8 cellular contexts compared by ENCODE assay signal in genomic region chr2:208025814-208026184, GRCh38. TPM values are rescaled to one million over a fixed set of nuclear protein-coding genes. Genes with fewer than 3 reads are reported as not detected.
DNase-seq lines count a peak whose midpoint lies in the region; ATAC-seq and TF ChIP-seq lines count a peak whose summit lies in the region.

No MANE protein-coding gene starts in this region.

- ATAC-seq in GM19035 (IDR thresholded peaks at IDR 0.05; ENCODE audit: unreplicated experiment) (peak; percentile 16), HG03095 (IDR thresholded peaks at IDR 0.05; ENCODE audit: unreplicated experiment) (peak; percentile 9), natural killer cell (peak in 2 of 3 donors; percentile 3 to 15), upper lobe of left lung (ENCODE audit: low FRiP score in 2 of 2) (peak in 1 of 2 donors; percentile 13)
- peak; percentile 60 for ATAC-seq in activated CD4-positive, alpha-beta T cell treated with anti-CD3 and anti-CD28 coated beads for 36 hours

- H3K9me3 ChIP-seq in upper lobe of left lung = no peaks in the 10 kb centered on the region

- intact Hi-C loops in activated CD4-positive, alpha-beta T cell treated with anti-CD3 and anti-CD28 coated beads for 36 hours (cut with DNase I, micrococcal nuclease) = loop anchor here (1.0 to 10.0 kb wide), 7 partner anchors 241 to 498 kb away; partner anchors contain the start of genes METTL21A (in 2 of the 2), CCNYL1 (in 1 of the 2), CREB1 (in 1 of the 2) and PIKFYVE (in 1 of the 2)
- intact Hi-C loops in natural killer cell (cut with micrococcal nuclease) = no loop called here

- H3K36me3 ChIP-seq in upper lobe of left lung = peaks cover 0 to under 1% (median 0%) of the 10 kb centered on the region in 4 donors

- H3K9me3 Mint-ChIP-seq in activated CD4-positive, alpha-beta T cell treated with anti-CD3 and anti-CD28 coated beads for 36 hours (ENCODE audit: low read depth) = no peaks in the 10 kb centered on the region
- H3K9me3 Mint-ChIP-seq in natural killer cell = no peaks in the 10 kb centered on the region

- peak; percentile 61 for DNase-seq in activated CD4-positive, alpha-beta T cell treated with anti-CD3 and anti-CD28 coated beads for 36 hours
- DNase-seq in ecto neural progenitor cell (ENCODE audit: low spot score) (peak; percentile 53), natural killer cell (no peak), upper lobe of left lung (no peak), AML-193 (lab: John Stamatoyannopoulos, UW) (no peak), KG1 (lab: John Stamatoyannopoulos, UW) (no peak)

- H3K4me1 Mint-ChIP-seq in activated CD4-positive, alpha-beta T cell treated with anti-CD3 and anti-CD28 coated beads for 36 hours = peaks cover 12% of the 10 kb centered on the region
- peaks cover 17 to 22% of the 10 kb centered on the region in 2 donors for H3K4me1 Mint-ChIP-seq in natural killer cell

- POLR2A ChIA-PET in activated CD4-positive, alpha-beta T cell treated with anti-CD3 and anti-CD28 coated beads for 36 hours (lab: Charles Lee) = no interaction called here

- TF ChIP-seq POLR2A in upper lobe of left lung (IDR thresholded peaks at IDR 0.05) = no peak

- WGBS in upper lobe of left lung, 2 donors = 64 to 75% methylated on average over 10 of the region's 10 CpGs

- H3K27me3 Mint-ChIP-seq in activated CD4-positive, alpha-beta T cell treated with anti-CD3 and anti-CD28 coated beads for 36 hours = no peaks in the 10 kb centered on the region
- H3K27me3 Mint-ChIP-seq in natural killer cell (ENCODE audit: low read depth in 2 of 2) = no peaks in the 10 kb centered on the region

- no peaks in the 10 kb centered on the region for H3K27me3 ChIP-seq in upper lobe of left lung

- peak overlapping the region; percentile 94 for H3K27ac Mint-ChIP-seq in activated CD4-positive, alpha-beta T cell treated with anti-CD3 and anti-CD28 coated beads for 36 hours
- H3K27ac Mint-ChIP-seq in natural killer cell = peak overlapping the region; percentile 77 to 91

- TF ChIP-seq CTCF in natural killer cell (IDR thresholded peaks at IDR 0.05) = no peak
- no peak for TF ChIP-seq CTCF in upper lobe of left lung (IDR thresholded peaks at IDR 0.05)

- CTCF ChIA-PET in activated CD4-positive, alpha-beta T cell treated with anti-CD3 and anti-CD28 coated beads for 36 hours (lab: Charles Lee) = interaction anchor here (1.0 to 1.9 kb wide), 2 partner anchors 15 to 400 kb away, joined by 3 to 10 read pairs; partner anchors contain the start of gene METTL21A

- TF ChIP-seq EP300 in upper lobe of left lung (IDR thresholded peaks at IDR 0.05) = no peak

- no peaks in the 10 kb centered on the region for H3K36me3 Mint-ChIP-seq in activated CD4-positive, alpha-beta T cell treated with anti-CD3 and anti-CD28 coated beads for 36 hours (ENCODE audit: low read depth)
- no peaks in the 10 kb centered on the region for H3K36me3 Mint-ChIP-seq in natural killer cell

- H3K4me1 ChIP-seq in upper lobe of left lung = peaks cover 9 to 29% (median 17%) of the 10 kb centered on the region in 4 donors

- H3K4me3 ChIP-seq in upper lobe of left lung = peak overlapping the region in 3 of 4 donors; percentile 66 to 82 (median 74)

- H3K4me3 Mint-ChIP-seq in activated CD4-positive, alpha-beta T cell treated with anti-CD3 and anti-CD28 coated beads for 36 hours = peak overlapping the region; percentile 77
- peak overlapping the region; percentile 92 for H3K4me3 Mint-ChIP-seq in natural killer cell

- H3K27ac ChIP-seq in upper lobe of left lung = peak overlapping the region; percentile 82 to 93 (median 88)

RNA-seq across cellular contexts. Expression of gene PLEKHM3, which starts 0.5 kb away (rescaled TPM):
- 1 to 10 TPM; 4.5 to 5.2 TPM for total RNA-seq in activated CD4-positive, alpha-beta T cell treated with anti-CD3 and anti-CD28 coated beads for 36 hours
- total RNA-seq in natural killer cell = 10 to 100 TPM; 21.7 to 27.7 (median 26.3) TPM
- 10 to 100 TPM; 16.4 to 56.3 (median 28.6) TPM for total RNA-seq in upper lobe of left lung

Comparison
In these comparisons a context has a peak if more than half of its experiments do, and no peak if none do; other contexts are left out.
1. DNase-seq: peak in activated CD4-positive, alpha-beta T cell treated with anti-CD3 and anti-CD28 coated beads for 36 hours (single experiment) and ecto neural progenitor cell (single experiment); none in natural killer cell (single experiment), upper lobe of left lung (0 of 2), AML-193 (0 of 2) and KG1 (single experiment).